8 cellular contexts compared by ENCODE assay signal in genomic region chr9:35489313-35490154, GRCh38. TPM values are rescaled to one million over a fixed set of nuclear protein-coding genes. Genes with fewer than 3 reads are reported as not detected.
A peak's percentile ranks its signal among the peaks of the same experiment; 100 is the strongest.
DNase-seq lines count a peak whose midpoint lies in the region; ATAC-seq, FAIRE-seq and TF ChIP-seq lines count a peak whose summit lies in the region.

TSS of gene RUSC2 (plus strand) at chr9:35490111. CDS start at chr9:35546522, 56,411 bp downstream.

- peaks cover 9% of the 10 kb centered on the region for H3K79me2 ChIP-seq in HepG2 (ENCODE audit: insufficient read depth, low read length)

- peaks cover 19% of the 10 kb centered on the region for H3K4me1 ChIP-seq in HAP-1
- H3K4me1 ChIP-seq in ectodermal cell (ENCODE audit: control insufficient read depth, insufficient read depth, low read length) = peaks cover 7% of the 10 kb centered on the region
- peaks cover 30% of the 10 kb centered on the region for H3K4me1 ChIP-seq in HepG2 (ENCODE audit: insufficient read depth, low read length)

- peak within 1 kb of the TSS; percentile 53 for H3K4me3 ChIP-seq in HAP-1
- peak within 1 kb of the TSS; percentile 49 for H3K4me3 ChIP-seq in ectodermal cell (ENCODE audit: insufficient read depth, low read depth, low read length)
- H3K4me3 ChIP-seq in HepG2 (replicated peaks in 1 of 3; ENCODE audit: insufficient read depth in 1 of 3, low read depth in 2 of 3, low read length in 3 of 3) = peak within 1 kb of the TSS; percentile 76 to 97 (median 87)

- TF ChIP-seq EP300 in HepG2 (IDR thresholded peaks at IDR 0.05; ENCODE audit: low read depth in 2 of 2, low read length in 2 of 2) (peak; percentile 3 to 26; a peak in 1 of 4 replicates), HepG2 (CRISPR knock-in tag; IDR thresholded peaks at IDR 0.05; ENCODE audit: borderline replicate concordance) (no peak)

- in situ Hi-C loops in HAP-1 (cut with MboI; ENCODE audit: low sequenced_read_pairs) = loop anchor here (5.0 kb wide), 1 partner anchor 68 kb away; no protein-coding TSS in a partner anchor
- in situ Hi-C loops in HepG2 (cut with HindIII; ENCODE audit: extremely low pct_ligation_motif_present, low pct_unique_long_range_greater_than_20kb) = loop anchor here (5.0 kb wide), 1 partner anchor 63 kb away; no protein-coding TSS in a partner anchor

- no peaks in the 10 kb centered on the region for H3K27me3 ChIP-seq in HAP-1 (ENCODE audit: low read depth)
- peaks cover 8% of the 10 kb centered on the region for H3K27me3 ChIP-seq in ectodermal cell (ENCODE audit: control insufficient read depth, insufficient read depth, low read length, poor library complexity, severe bottlenecking)
- H3K27me3 ChIP-seq in HepG2 (ENCODE audit: control insufficient read depth in 1 of 2, insufficient read depth in 2 of 2, low read length in 2 of 2) = no peaks in the 10 kb centered on the region

- ATAC-seq in HepG2 (peak; percentile 84), HG03045 (IDR thresholded peaks at IDR 0.05; ENCODE audit: unreplicated experiment) (no peak)

- DNase-seq in C1 segment of cervical spinal cord (lab: John Stamatoyannopoulos, UW) (peak in 13 of 14 donors; percentile 43 to 91 (median 82)), HAP-1 (ENCODE audit: low spot score in 2 of 2) (peak; percentile 72 to 92), NCI-H446 (lab: John Stamatoyannopoulos, UW) (peak; percentile 38 to 84), HepG2 (ENCODE audit: low spot score) (peak; percentile 75)
- DNase-seq in activated CD4-positive, alpha-beta T cell treated with anti-CD3 and anti-CD28 coated beads, Interleukin-2, amount 50 U/mL, for 4 hours = peak; percentile 11 to 17
- DNase-seq in stimulated activated CD4-positive, alpha-beta T cell treated with anti-CD3 and anti-CD28 coated beads, Interleukin-1b, Interleukin-23, amount 100 ng/mL, for 48 hours = peak; percentile 64

- peak within 1 kb of the TSS; percentile 76 for H3K9ac ChIP-seq in HepG2 (ENCODE audit: insufficient read depth, low read depth, low read length)

- no peak for FAIRE-seq in HepG2 (lab: Jason Lieb, UNC)

- H4K20me1 ChIP-seq in HepG2 (ENCODE audit: insufficient read depth, low read length) = 0 out of 2 replicates have a peak, but pooled peaks cover 3% of the 10 kb centered on the region

- H3K36me3 ChIP-seq in HAP-1 (replicated peaks) = no peaks in the 10 kb centered on the region
- no peaks in the 10 kb centered on the region for H3K36me3 ChIP-seq in ectodermal cell (ENCODE audit: control insufficient read depth, insufficient read depth, low read length)
- H3K36me3 ChIP-seq in HepG2 (replicated peaks in 1 of 2; ENCODE audit: control insufficient read depth in 1 of 2, insufficient read depth in 2 of 2, low read length in 2 of 2) = no peaks in the 10 kb centered on the region

- H3K4me2 ChIP-seq in HepG2 (ENCODE audit: low read depth, low read length) = peak within 1 kb of the TSS; percentile 93

- TF ChIP-seq POLR2A in HepG2 (IDR thresholded peaks at IDR 0.05; ENCODE audit: insufficient read depth in 1 of 2, low read depth in 2 of 2, low read length in 2 of 2) = peak; percentile 61 to 71

- no TSS peak for BruUV-seq in HepG2 (replicated peaks; lab: Mats Ljungman, UMichigan)

- peak; percentile 46; the same call in 1 of the 2 replicates for TF ChIP-seq RAD21 in HepG2 (CRISPR knock-in tag; IDR thresholded peaks at IDR 0.05)

- H3K9me3 ChIP-seq in HAP-1 (no peaks in the 10 kb centered on the region), ectodermal cell (ENCODE audit: control insufficient read depth, low read length) (no peaks in the 10 kb centered on the region), HepG2 (ENCODE audit: low read length) (no peaks in the 10 kb centered on the region)

- POLR2A ChIA-PET in HepG2 (lab: Yijun Ruan, JAX) = interaction anchor here (0.8 to 1.6 kb wide), 10 partner anchors 9 to 417 kb away, joined by 3 to 15 read pairs (median 3); partner anchors contain the start of genes CREB3, TLN1 and VCP

- peak within 1 kb of the TSS; percentile 78 for H2AFZ ChIP-seq in HepG2 (ENCODE audit: low read length)

- intact Hi-C loops in HepG2 (cut with micrococcal nuclease; ENCODE audit: unreplicated experiment) = loop anchor here (2.0 to 10.0 kb wide), 3 partner anchors 65 to 245 kb away; partner anchors contain the start of genes CREB3 and TLN1

- CTCF ChIA-PET in HepG2 (lab: Yijun Ruan, JAX; ENCODE audit: low intra/inter-chr PET ratio, low total read pairs) = interaction anchor here (0.9 to 3.7 kb wide), 4 partner anchors 9 to 64 kb away, joined by 3 to 26 read pairs (median 3); no protein-coding TSS in a partner anchor

- peak; percentile 77 for TF ChIP-seq CTCF in HepG2 (CRISPR knock-in tag; IDR thresholded peaks at IDR 0.05)

- WGBS in ectodermal cell, 2 experiments = 1% methylated on average over 71 of the region's 71 CpGs
- 0% methylated on average over 4 of the region's 71 CpGs for WGBS in HepG2 (ENCODE audit: low lambda C conversion rate)

- H3K27ac ChIP-seq in ectodermal cell (ENCODE audit: insufficient read depth, low read depth, low read length, poor library complexity, severe bottlenecking) = no peak within 1 kb of the TSS
- H3K27ac ChIP-seq in HepG2 (ENCODE audit: extremely low read length, insufficient read depth, low read length) = peak within 1 kb of the TSS; percentile 71

TF ChIP-seq in HepG2, 621 proteins besides CTCF, POLR2A, EP300 and RAD21 (continues in another document):
- TF ChIP-seq POLR2AphosphoS5 (IDR thresholded peaks at IDR 0.05; ENCODE audit: low read depth, low read length) (peak; percentile 57; the same call in 1 of the 2 replicates), HNF4A (CRISPR knock-in tag; IDR thresholded peaks at IDR 0.05) (no peak), PAX8 (CRISPR knock-in tag; IDR thresholded peaks at IDR 0.05; ENCODE audit: borderline replicate concordance) (no peak; the same call in 1 of the 2 replicates), ZNF451 (CRISPR knock-in tag; IDR thresholded peaks at IDR 0.05) (no peak)

RNA-seq across cellular contexts. Expression of gene RUSC2, which starts in this region (rescaled TPM):
- 11.7 TPM for polyA plus RNA-seq in ectodermal cell (2013, experiment 1 of 4)
- polyA plus RNA-seq in ectodermal cell (2013, experiment 2 of 4) = 14.0 TPM
- polyA plus RNA-seq in ectodermal cell (2013, experiment 3 of 4) = 8.6 TPM
- 9.4 TPM for polyA plus RNA-seq in ectodermal cell (2013, experiment 4 of 4)
- 2.3 and 3.3 TPM in 2 replicates for total RNA-seq in HepG2 (2016; rRNA removed; fragmentation: Illumina TruSeq; extraction: Trizol)
- 1.1 and 1.7 TPM in 2 replicates for total RNA-seq in HepG2 (2016; cell fraction: cytosol; rRNA removed; fragmentation: Illumina TruSeq; extraction: Trizol; ENCODE audit: low read depth)
- 1.9 and 3.8 TPM in 2 replicates for total RNA-seq in HepG2 (2016; cell fraction: insoluble cytoplasmic fraction; rRNA removed; fragmentation: Illumina TruSeq; extraction: Trizol)
- total RNA-seq in HepG2 (2016; cell fraction: membrane; rRNA removed; fragmentation: Illumina TruSeq; extraction: Trizol) = 3.6 and 4.7 TPM in 2 replicates
- 3.3 and 4.1 TPM in 2 replicates for total RNA-seq in HepG2 (2016; cell fraction: nucleus; rRNA removed; fragmentation: Illumina TruSeq; extraction: Trizol)
- polyA plus RNA-seq in HepG2 (2011; rRNA removed) = 2.8 and 3.7 TPM in 2 replicates
- polyA plus RNA-seq in HepG2 (2011; cell fraction: cytosol; rRNA removed) = 1.7 and 2.1 TPM in 2 replicates
- polyA plus RNA-seq in HepG2 (2011; cell fraction: nucleus; rRNA removed) = 11.7 and 15.3 TPM in 2 replicates
- 1.9 and 2.4 TPM in 2 replicates for polyA plus RNA-seq in HepG2 (2012)
- polyA plus RNA-seq in HepG2 (2016; cell fraction: cytosol; fragmentation: Illumina TruSeq; extraction: Trizol; ENCODE audit: low read depth) = 0.12 and 0.19 TPM in 2 replicates
- polyA plus RNA-seq in HepG2 (2016; cell fraction: insoluble cytoplasmic fraction; fragmentation: Illumina TruSeq; extraction: Trizol; ENCODE audit: low read depth) = 1.8 and 2.2 TPM in 2 replicates
- polyA plus RNA-seq in HepG2 (2016; cell fraction: membrane; fragmentation: Illumina TruSeq; extraction: Trizol; ENCODE audit: low read depth) = 0.34 and 0.43 TPM in 2 replicates
- polyA plus RNA-seq in HepG2 (2016; cell fraction: nucleus; fragmentation: Illumina TruSeq; extraction: Trizol; ENCODE audit: insufficient read depth, low read depth) = 7.4 and 7.8 TPM in 2 replicates
- 25.2 and 27.1 TPM in 2 replicates for polyA minus RNA-seq in HepG2 (2011; rRNA and poly(A)+ RNA removed; ENCODE audit: low replicate concordance)
- polyA minus RNA-seq in HepG2 (2011; cell fraction: cytosol; rRNA and poly(A)+ RNA removed) = 4.6 and 4.7 TPM in 2 replicates
- 5.7 and 6.6 TPM in 2 replicates for polyA minus RNA-seq in HepG2 (2011; cell fraction: nucleus; rRNA and poly(A)+ RNA removed)

Comparison
In these comparisons a context has a peak if more than half of its experiments do, and no peak if none do; other contexts are left out.
1. DNase-seq: peak in every context shown above with its lines; median percentile 82 in C1 segment of cervical spinal cord; 82 in HAP-1; 75 in HepG2; 64 in stimulated activated CD4-positive, alpha-beta T cell treated with anti-CD3 and anti-CD28 coated beads, Interleukin-1b, Interleukin-23, amount 100 ng/mL, for 48 hours; 61 in NCI-H446; 14 in activated CD4-positive, alpha-beta T cell treated with anti-CD3 and anti-CD28 coated beads, Interleukin-2, amount 50 U/mL, for 4 hours.